ENCODE assay signal across 7 cellular contexts in genomic region chr9:36632892-36633291, GRCh38.
DNase-seq lines count a peak whose midpoint lies in the region; TF ChIP-seq lines count a peak whose summit lies in the region.

No MANE protein-coding gene starts in this region.

- no peak overlapping the region for H3K27ac ChIP-seq in right atrium auricular region

- TF ChIP-seq POLR2A in NB4 (IDR thresholded peaks at IDR 0.05; ENCODE audit: extremely low read depth, insufficient read length): no peak

- no peaks in the 10 kb centered on the region for H3K27me3 Mint-ChIP-seq in MCF 10A (ENCODE audit: insufficient read depth, unreplicated experiment)

- H3K27ac Mint-ChIP-seq in MCF 10A (ENCODE audit: low read depth, unreplicated experiment): no peak overlapping the region

- H3K4me3 ChIP-seq in NB4 (ENCODE audit: low read depth, low read length): no peak overlapping the region
- H3K4me3 ChIP-seq in right atrium auricular region: no peak overlapping the region

- BruUV-seq in MCF 10A (replicated peaks; lab: Mats Ljungman, UMichigan): no TSS peak

- intact Hi-C loops in MCF 10A (cut with micrococcal nuclease): loop anchor here (1.0 to 10.0 kb wide), 3 partner anchors 96 to 359 kb away; no protein-coding TSS in a partner anchor

- H3K36me3 ChIP-seq in right atrium auricular region: no peaks in the 10 kb centered on the region

- peak; percentile 32 for DNase-seq in GM10248 (ENCODE audit: extremely low spot score)
- DNase-seq in NB4 (ENCODE audit: low read depth): peak; percentile 16
- peak; percentile 47 for DNase-seq in MCF 10A (ENCODE audit: unreplicated experiment)
- peak; percentile 29 for DNase-seq in midbrain (lab: John Stamatoyannopoulos, UW)
- no peak for DNase-seq in NK-92 treated with Interleukin-12 subunit alpha and Interleukin-12 subunit beta, amount 100 ng/mL, for 24 hours (lab: John Stamatoyannopoulos, UW)
- DNase-seq in C1 segment of cervical spinal cord (lab: John Stamatoyannopoulos, UW): no peak
- no peak for DNase-seq in right atrium auricular region (ENCODE audit: low spot score)

- no peaks in the 10 kb centered on the region for H3K27me3 ChIP-seq in right atrium auricular region

- no peaks in the 10 kb centered on the region for H3K9me3 Mint-ChIP-seq in MCF 10A (ENCODE audit: unreplicated experiment)

- POLR2A ChIA-PET in GM10248 (lab: Yijun Ruan, JAX): no interaction called here
- POLR2A ChIA-PET in MCF 10A (lab: Yijun Ruan, JAX): interaction anchor here (0.9 to 1.1 kb wide), 3 partner anchors 16 to 173 kb away, joined by 3 read pairs; no protein-coding TSS in a partner anchor

- H3K4me1 ChIP-seq in right atrium auricular region: no peaks in the 10 kb centered on the region

- peak; percentile 51 for TF ChIP-seq CTCF in GM10248 (IDR thresholded peaks at IDR 0.05; ENCODE audit: control extremely low read depth, extremely low read depth, low read depth, missing control alignments)
- peak; percentile 22 for TF ChIP-seq CTCF in NB4 (IDR thresholded peaks at IDR 0.05; ENCODE audit: low read depth, low read length)
- TF ChIP-seq CTCF in MCF 10A (IDR thresholded peaks at IDR 0.05; ENCODE audit: unreplicated experiment): peak; percentile 45
- peak in 1 of 2 donors; percentile 62 for TF ChIP-seq CTCF in right atrium auricular region (IDR thresholded peaks at IDR 0.05)

- CTCF ChIA-PET in GM10248 (lab: Yijun Ruan, JAX) (interaction anchor here (0.7 to 4.2 kb wide), 21 partner anchors 9 to 357 kb away, joined by 3 to 74 read pairs (median 5); no protein-coding TSS in a partner anchor), MCF 10A (lab: Yijun Ruan, JAX) (interaction anchor here (0.6 to 2.3 kb wide), 20 partner anchors 9 to 866 kb away, joined by 3 to 15 read pairs (median 4); no protein-coding TSS in a partner anchor)

- H3K36me3 Mint-ChIP-seq in MCF 10A (ENCODE audit: insufficient read depth, unreplicated experiment): peaks cover 17% of the 10 kb centered on the region

- no peaks in the 10 kb centered on the region for H3K9me3 ChIP-seq in right atrium auricular region

- H3K4me1 Mint-ChIP-seq in MCF 10A (ENCODE audit: insufficient read depth, unreplicated experiment): no peaks in the 10 kb centered on the region

- no peak overlapping the region for H3K4me3 Mint-ChIP-seq in MCF 10A (ENCODE audit: unreplicated experiment)

Comparison
In these comparisons a context has a peak if more than half of its experiments do, and no peak if none do; other contexts are left out.
1. DNase-seq: peak in GM10248 (single experiment), NB4 (single experiment), MCF 10A (single experiment) and midbrain (single experiment); none in NK-92 treated with Interleukin-12 subunit alpha and Interleukin-12 subunit beta, amount 100 ng/mL, for 24 hours (single experiment), C1 segment of cervical spinal cord (0 of 14) and right atrium auricular region (single experiment).